Comparison of ENCODE assay signal across 1 cellular context in genomic region chr2:96203130-96204028, GRCh38.
TF ChIP-seq lines count a peak whose summit lies in the region.

No MANE protein-coding gene starts in this region.

TF ChIP-seq in WTC11, 78 proteins besides CTCF, POLR2A, EP300 and RAD21 (continued from another document):
- no peak for TF ChIP-seq PRDM15 (CRISPR knock-in tag; IDR thresholded peaks at IDR 0.05)
- TF ChIP-seq ZBTB43 (CRISPR knock-in tag; IDR thresholded peaks at IDR 0.05): no peak
- no peak for TF ChIP-seq SMAD3 (CRISPR knock-in tag; IDR thresholded peaks at IDR 0.05; ENCODE audit: borderline replicate concordance)
- TF ChIP-seq TEAD4 (CRISPR knock-in tag; IDR thresholded peaks at IDR 0.05): no peak
- no peak for TF ChIP-seq PREB (CRISPR knock-in tag; IDR thresholded peaks at IDR 0.05; ENCODE audit: borderline replicate concordance)
- no peak for TF ChIP-seq ATF3 (CRISPR knock-in tag; conservative IDR thresholded peaks at IDR 0.05)
- TF ChIP-seq TCF7 (CRISPR knock-in tag; IDR thresholded peaks at IDR 0.05; ENCODE audit: low read depth): no peak
